21 cellular contexts compared by ENCODE assay signal in the genomic region with DNA sequence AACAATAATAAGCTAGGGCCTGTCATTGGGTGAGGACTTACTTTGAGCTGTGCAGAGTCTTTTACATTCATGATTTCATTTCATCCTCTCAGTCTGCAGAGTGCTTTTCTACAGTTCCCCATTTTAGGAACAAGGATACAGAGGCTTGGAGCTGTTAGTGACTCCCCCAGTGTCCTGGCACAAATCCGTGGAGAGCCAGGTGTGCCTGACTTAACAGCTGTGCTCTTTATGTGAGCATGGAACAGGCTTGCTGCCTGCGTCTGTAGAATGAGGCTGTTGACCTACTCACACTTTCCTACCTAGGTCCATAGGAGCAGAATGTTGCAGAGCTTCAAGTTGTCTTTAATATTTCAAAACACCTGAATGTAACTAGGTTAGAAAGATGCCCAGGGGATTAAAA. TPM values are rescaled to one million over a fixed set of nuclear protein-coding genes. Genes with fewer than 3 reads are reported as not detected.
"Had no signal": no experiment of that assay in that cellular context is flagged by ENCODE, and none has a peak within 500 bp of the region (broad histone marks: within the 10 kb centered on the region; RNA-seq: fewer than 3 reads in every experiment).

No MANE protein-coding gene starts in this region.

- DNase-seq: Karpas-422; KBM-7; MG63; NCI-H1092; NCI-H1105 treated with DMSO at 0.1 percent for 48 hours; NCI-H1436; NCI-H187; NCI-H2029; NCI-H2081 treated with DMSO at 0.1 percent for 48 hours; NCI-H2227 treated with DMSO at 0.1 percent for 48 hours; NCI-H526 treated with DMSO at 0.1 percent for 48 hours; NCI-H748 treated with DMSO at 0.1 percent for 48 hours; NK-92 treated with Interleukin-12 subunit alpha and Interleukin-12 subunit beta, amount 100 ng/mL, for 24 hours; PC-3; SHP77; T-helper 1 cell had no signal

- H3K36me3 ChIP-seq: MG63 had no signal

- H3K27ac ChIP-seq: HL-60, RWPE1 had no signal

- ATAC-seq: Panc1, PC-3, SK-N-SH treated with all-trans-retinoic acid at 6 μM for 48 hours had no signal

- H3K9me3 ChIP-seq: MG63 had no signal

- H3K4me3 ChIP-seq: MG63 had no signal

- H3K27me3 ChIP-seq: MG63 had no signal

RNA-seq across cellular contexts. Expression of a gene that starts 50.4 kb away (rescaled TPM):
- total RNA-seq: PC-3, SK-MEL-5 had no signal
